In genomic region chr5:6766558-6767191, GRCh38 we compare ENCODE assay signal across 8 cellular contexts. TPM values are rescaled to one million over a fixed set of nuclear protein-coding genes. Genes with fewer than 3 reads are reported as not detected.
DNase-seq lines count a peak whose midpoint lies in the region; ATAC-seq, FAIRE-seq and TF ChIP-seq lines count a peak whose summit lies in the region.

No MANE protein-coding gene starts in this region.

- H3K27ac ChIP-seq in RWPE1: peak overlapping the region; percentile 90
- peak overlapping the region; percentile 53 for H3K27ac ChIP-seq in keratinocyte (ENCODE audit: control insufficient read depth, insufficient read depth, low read length)

- H3K36me3 ChIP-seq in keratinocyte (ENCODE audit: control insufficient read depth in 2 of 2, extremely low read depth in 1 of 2, insufficient read depth in 2 of 2, low read length in 2 of 2): no peaks in the 10 kb centered on the region

- POLR2A ChIA-PET in RWPE1 (lab: Yijun Ruan, JAX; ENCODE audit: low non-redundant PET): no interaction called here

- no peaks in the 10 kb centered on the region for H3K9me1 ChIP-seq in keratinocyte (ENCODE audit: control insufficient read depth, extremely low read depth, insufficient read depth, low read length)

- peak overlapping the region; percentile 64 for H2AFZ ChIP-seq in keratinocyte (ENCODE audit: control insufficient read depth, low read length)

- H3K9me3 ChIP-seq in keratinocyte (ENCODE audit: control insufficient read depth, low read depth, low read length): no peaks in the 10 kb centered on the region

- peak; percentile 71 for FAIRE-seq in keratinocyte (lab: Jason Lieb, UNC)

- H3K27me3 ChIP-seq in keratinocyte (ENCODE audit: control insufficient read depth, extremely low read depth, insufficient read depth, low read length): no peaks in the 10 kb centered on the region

- no peak for ATAC-seq in GM19328 (IDR thresholded peaks at IDR 0.05; ENCODE audit: unreplicated experiment)

- peak overlapping the region; percentile 79 for H3K4me2 ChIP-seq in keratinocyte (ENCODE audit: control insufficient read depth, extremely low read depth, insufficient read depth, low read depth, low read length)

- H3K79me2 ChIP-seq in keratinocyte (ENCODE audit: control insufficient read depth, insufficient read depth, low read length): no peaks in the 10 kb centered on the region

- peak overlapping the region; percentile 37 for H3K9ac ChIP-seq in keratinocyte (ENCODE audit: control insufficient read depth, extremely low read depth, insufficient read depth, low read length)

- peaks cover 21% of the 10 kb centered on the region for H3K4me1 ChIP-seq in keratinocyte (ENCODE audit: control insufficient read depth, extremely low read depth, insufficient read depth, low read length)

- DNase-seq in GM04504 (ENCODE audit: low read depth) (peak; percentile 65), Kasumi-1 (lab: John Stamatoyannopoulos, UW) (peak; percentile 95 to 97), RWPE1 (ENCODE audit: low spot score) (peak; percentile 93), astrocyte of the hippocampus (ENCODE audit: low read depth, low spot score) (peak; percentile 93), keratinocyte (ENCODE audit: low read depth, low spot score) (peak; percentile 89), inferior parietal cortex (ENCODE audit: extremely low spot score) (no peak)
- peak; percentile 21 to 29 for DNase-seq in stimulated activated CD4-positive, alpha-beta T cell treated with anti-CD3 and anti-CD28 coated beads, Interleukin-2, amount 100 ng/mL, for 48 hours

- dilution Hi-C loops in keratinocyte (cut with MboI; ENCODE audit: extremely low pct_ligation_motif_present, low sequenced_read_pairs): no loop called here

- H3K4me3 ChIP-seq in keratinocyte (ENCODE audit: control insufficient read depth in 2 of 3, extremely low read depth in 1 of 3, insufficient read depth in 2 of 3, low read depth in 1 of 3, low read length in 3 of 3): peak overlapping the region in 1 of 3 experiments; percentile 27

- CTCF ChIA-PET in RWPE1 (lab: Yijun Ruan, JAX): interaction anchor here (0.6 to 1.6 kb wide), 8 partner anchors 11 to 977 kb away, joined by 3 to 6 read pairs (median 4); no protein-coding TSS in a partner anchor

- no peak for TF ChIP-seq CTCF in RWPE1 (conservative IDR thresholded peaks at IDR 0.05; ENCODE audit: low read depth)
- TF ChIP-seq CTCF in keratinocyte (optimal IDR thresholded peaks at IDR 0.05 in 1 of 3, IDR thresholded peaks at IDR 0.05 in 1 of 3, conservative IDR thresholded peaks at IDR 0.05 in 1 of 3; ENCODE audit: extremely low read depth in 1 of 3, insufficient read depth in 2 of 3, low read length in 3 of 3): no peak

- no peaks in the 10 kb centered on the region for H4K20me1 ChIP-seq in keratinocyte (ENCODE audit: control insufficient read depth, extremely low read depth, insufficient read depth, low read length)

RNA-seq across cellular contexts. Expression of gene TENT4A, which starts 53.4 kb away (rescaled TPM):
- polyA plus RNA-seq in keratinocyte: 4.0 to 5.9 TPM (median 4.2 TPM) in 3 replicates
- 8.0 TPM for polyA plus RNA-seq in keratinocyte (2011; ENCODE audit: low read depth)
- polyA plus RNA-seq in keratinocyte (2011; cell fraction: cytosol; rRNA removed): 3.8 and 3.9 TPM in 2 replicates
- polyA plus RNA-seq in keratinocyte (2011; cell fraction: nucleus; rRNA removed): 29.5 and 32.6 TPM in 2 replicates
- polyA plus RNA-seq in keratinocyte (2012; ENCODE audit: low replicate concordance): 10.0 and 10.2 TPM in 2 replicates
- 6.8 to 15.8 TPM (median 15.5 TPM) in 3 replicates for polyA minus RNA-seq in keratinocyte
- polyA minus RNA-seq in keratinocyte (2011; cell fraction: cytosol; rRNA and poly(A)+ RNA removed): 3.8 TPM
- 13.0 and 21.1 TPM in 2 replicates for polyA minus RNA-seq in keratinocyte (2011; cell fraction: nucleus; rRNA and poly(A)+ RNA removed)
